Comparison of ENCODE assay signal across 19 cellular contexts in the genomic region with DNA sequence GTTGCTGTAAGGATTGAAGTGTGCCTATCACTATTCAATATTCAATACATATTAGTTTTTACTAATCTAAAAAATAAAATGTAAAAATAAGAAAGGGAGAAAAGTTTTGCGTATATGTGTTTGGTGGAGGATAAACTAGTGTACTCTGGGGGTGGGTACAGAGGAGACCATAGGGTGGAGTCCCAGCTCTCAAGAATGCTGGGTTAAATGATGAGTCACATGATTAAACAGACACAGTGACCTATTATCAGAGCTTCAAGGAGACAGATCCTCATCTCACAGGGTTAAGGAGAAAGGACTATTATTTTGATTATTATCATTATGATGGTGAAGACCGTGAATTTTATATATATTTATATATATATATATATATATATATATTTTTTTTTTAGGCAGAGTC.
A peak's percentile ranks its signal among the peaks of the same experiment; 100 is the strongest.
DNase-seq lines count a peak whose midpoint lies in the region; ATAC-seq, FAIRE-seq and TF ChIP-seq lines count a peak whose summit lies in the region.
"Had no signal": no experiment of that assay in that cellular context is flagged by ENCODE, and none has a peak within 500 bp of the region (broad histone marks: within the 10 kb centered on the region; RNA-seq: fewer than 3 reads in every experiment).

No MANE protein-coding gene starts in this region.

- peak; percentile 13 for DNase-seq in COLO829 (ENCODE audit: low spot score)
- DNase-seq in RCC 7860 (ENCODE audit: low spot score), result peak; percentile 41
- DNase-seq in bronchial epithelial cell (ENCODE audit: low read depth), result peak; percentile 27
- no peak for DNase-seq in activated naive CD8-positive, alpha-beta T cell treated with anti-CD3 and anti-CD28 coated beads, Interleukin-2, amount 50 U/mL, for 24 hours
- no peak for DNase-seq in activated naive CD4-positive, alpha-beta T cell treated with anti-CD3 and anti-CD28 coated beads, Interleukin-2, amount 50 U/mL, for 72 hours (ENCODE audit: low spot score in 2 of 2)
- DNase-seq: Calu3; CD4-positive, alpha-beta memory T cell; DMS79 treated with DMSO at 0.1 percent for 48 hours; GF-D8; GOT3; H7; HFFc6; IMR-90 had no signal

- no peaks in the 10 kb centered on the region for H3K9me3 Mint-ChIP-seq in activated naive CD8-positive, alpha-beta T cell treated with anti-CD3 and anti-CD28 coated beads, Interleukin-2, amount 50 U/mL, for 24 hours
- no peaks in the 10 kb centered on the region for H3K9me3 Mint-ChIP-seq in activated naive CD4-positive, alpha-beta T cell treated with anti-CD3 and anti-CD28 coated beads, Interleukin-2, amount 50 U/mL, for 72 hours
- H3K9me3 Mint-ChIP-seq: CD4-positive, alpha-beta memory T cell; HFFc6 had no signal

- H3K36me3 ChIP-seq in bronchial epithelial cell (ENCODE audit: control insufficient read depth, insufficient read depth, low read length), result no peaks in the 10 kb centered on the region
- H3K36me3 ChIP-seq: BLaER1 had no signal

- H3K36me3 Mint-ChIP-seq in activated naive CD8-positive, alpha-beta T cell treated with anti-CD3 and anti-CD28 coated beads, Interleukin-2, amount 50 U/mL, for 24 hours (ENCODE audit: low read depth), result no peaks in the 10 kb centered on the region
- no peaks in the 10 kb centered on the region for H3K36me3 Mint-ChIP-seq in activated naive CD4-positive, alpha-beta T cell treated with anti-CD3 and anti-CD28 coated beads, Interleukin-2, amount 50 U/mL, for 72 hours
- H3K36me3 Mint-ChIP-seq: CD14-positive monocyte; CD4-positive, alpha-beta memory T cell had no signal

- H3K4me3 ChIP-seq in bronchial epithelial cell (ENCODE audit: low read depth, low read length), result no peak overlapping the region
- H3K4me3 ChIP-seq: BLaER1 had no signal

- H3K27ac Mint-ChIP-seq in activated naive CD8-positive, alpha-beta T cell treated with anti-CD3 and anti-CD28 coated beads, Interleukin-2, amount 50 U/mL, for 24 hours, result no peak overlapping the region
- H3K27ac Mint-ChIP-seq in activated naive CD4-positive, alpha-beta T cell treated with anti-CD3 and anti-CD28 coated beads, Interleukin-2, amount 50 U/mL, for 72 hours, result no peak overlapping the region
- H3K27ac Mint-ChIP-seq: CD4-positive, alpha-beta memory T cell; HFFc6 had no signal

- no peaks in the 10 kb centered on the region for H3K27me3 Mint-ChIP-seq in activated naive CD8-positive, alpha-beta T cell treated with anti-CD3 and anti-CD28 coated beads, Interleukin-2, amount 50 U/mL, for 24 hours

- H3K4me1 Mint-ChIP-seq in activated naive CD8-positive, alpha-beta T cell treated with anti-CD3 and anti-CD28 coated beads, Interleukin-2, amount 50 U/mL, for 24 hours, result no peaks in the 10 kb centered on the region
- H3K4me1 Mint-ChIP-seq: CD14-positive monocyte; CD4-positive, alpha-beta memory T cell had no signal

- no peak overlapping the region for H3K4me3 Mint-ChIP-seq in activated naive CD8-positive, alpha-beta T cell treated with anti-CD3 and anti-CD28 coated beads, Interleukin-2, amount 50 U/mL, for 24 hours
- H3K4me3 Mint-ChIP-seq: CD14-positive monocyte; CD4-positive, alpha-beta memory T cell; HFFc6 had no signal

- FAIRE-seq in RCC 7860 (lab: Jason Lieb, UNC), result peak; percentile 83
- no peak for FAIRE-seq in bronchial epithelial cell (lab: Jason Lieb, UNC)
- FAIRE-seq: A204.1, HTR-8/SVneo had no signal

- no peak for TF ChIP-seq CTCF in bronchial epithelial cell (IDR thresholded peaks at IDR 0.05; ENCODE audit: insufficient read depth, low read length, severe bottlenecking)

- no peak for ATAC-seq in GM18907 (IDR thresholded peaks at IDR 0.05; ENCODE audit: unreplicated experiment)
- no peak for ATAC-seq in activated naive CD8-positive, alpha-beta T cell treated with anti-CD3 and anti-CD28 coated beads, Interleukin-2, amount 50 U/mL, for 24 hours
- ATAC-seq in activated naive CD4-positive, alpha-beta T cell treated with anti-CD3 and anti-CD28 coated beads, Interleukin-2, amount 50 U/mL, for 72 hours, result no peak
- ATAC-seq: HCT116 had no signal

- H3K27me3 ChIP-seq in bronchial epithelial cell (ENCODE audit: control insufficient read depth, insufficient read depth, low read length), result no peaks in the 10 kb centered on the region
- H3K27me3 ChIP-seq: BLaER1 had no signal

Comparison
In these comparisons a context has a peak if more than half of its experiments do, and no peak if none do; other contexts are left out.
1. DNase-seq: peak in COLO829 (single experiment), RCC 7860 (single experiment) and bronchial epithelial cell (single experiment); none in activated naive CD8-positive, alpha-beta T cell treated with anti-CD3 and anti-CD28 coated beads, Interleukin-2, amount 50 U/mL, for 24 hours (single experiment) and activated naive CD4-positive, alpha-beta T cell treated with anti-CD3 and anti-CD28 coated beads, Interleukin-2, amount 50 U/mL, for 72 hours (0 of 2).